8 cellular contexts compared by ENCODE assay signal in the genomic region with DNA sequence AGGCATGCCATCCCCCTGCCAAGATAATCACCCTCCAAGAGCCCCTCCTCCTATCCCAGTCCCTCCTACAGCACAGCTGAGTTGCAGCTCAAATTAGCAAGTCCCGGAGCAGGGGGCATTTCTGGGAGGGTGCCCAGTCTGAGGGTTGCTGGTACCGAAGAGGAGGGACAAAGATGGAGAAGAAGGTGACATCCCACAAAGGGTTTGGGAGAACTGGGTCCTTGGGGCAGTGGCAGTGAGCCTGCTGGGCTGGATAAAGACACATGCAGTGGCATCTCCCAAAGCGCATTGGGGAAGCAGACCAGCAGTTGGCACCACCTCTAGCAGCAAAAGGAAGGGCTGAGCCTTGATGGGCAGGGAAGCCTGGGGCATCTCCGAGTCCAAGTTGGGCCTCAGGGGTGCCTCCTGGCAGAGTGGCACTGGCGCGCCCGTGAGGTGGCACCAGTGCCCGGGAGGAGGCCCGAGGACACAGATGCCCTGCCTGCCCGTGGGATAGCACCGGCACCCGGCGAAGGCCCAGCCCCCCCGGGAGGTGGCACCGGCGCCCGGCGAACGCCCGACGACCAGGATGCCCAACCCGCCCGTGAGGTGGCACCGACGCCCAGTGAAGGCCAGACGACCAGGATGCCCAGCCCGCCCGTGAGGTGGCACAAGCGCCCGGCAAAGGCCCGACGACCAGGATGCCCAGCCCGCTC. TPM values are rescaled to one million over a fixed set of nuclear protein-coding genes. Genes with fewer than 3 reads are reported as not detected.
DNase-seq lines count a peak whose midpoint lies in the region; ATAC-seq, FAIRE-seq and TF ChIP-seq lines count a peak whose summit lies in the region.

No MANE protein-coding gene starts in this region.

- FAIRE-seq in RCC 7860 (lab: Jason Lieb, UNC), result no peak

- H3F3A ChIP-seq in PC-9 (ENCODE audit: insufficient read depth, low read depth), result peaks cover 4% of the 10 kb centered on the region; the same call in 1 of the 2 replicates

- peak overlapping the region; percentile 79 to 86 for H3K9ac ChIP-seq in stomach smooth muscle (ENCODE audit: low read length in 2 of 2)

- H3K4me1 ChIP-seq in PC-9 (replicated peaks; ENCODE audit: insufficient read depth) (peaks cover 28% of the 10 kb centered on the region), left lung (peaks cover 11 to 44% of the 10 kb centered on the region in 2 donors), stomach smooth muscle (ENCODE audit: control insufficient read depth, insufficient read depth, low read length) (peaks cover 19% of the 10 kb centered on the region)

- no peaks in the 10 kb centered on the region for H3K9me3 ChIP-seq in PC-9 (ENCODE audit: insufficient read depth, low read depth)
- no peaks in the 10 kb centered on the region for H3K9me3 ChIP-seq in left lung
- no peaks in the 10 kb centered on the region for H3K9me3 ChIP-seq in stomach smooth muscle (ENCODE audit: control insufficient read depth in 2 of 2, low read length in 2 of 2)

- no peaks in the 10 kb centered on the region for H4K20me1 ChIP-seq in PC-9 (ENCODE audit: insufficient read depth)

- intact Hi-C loops in PC-9 (cut with micrococcal nuclease; ENCODE audit: unreplicated experiment), result loop anchor here (1.0 to 5.0 kb wide), 8 partner anchors 13 to 284 kb away; no protein-coding TSS in a partner anchor
- intact Hi-C loops in left lung (cut with DNase I), result no loop called here

- H3K27me3 ChIP-seq in PC-9 (ENCODE audit: insufficient read depth, low read depth) (no peaks in the 10 kb centered on the region), left lung (no peaks in the 10 kb centered on the region), stomach smooth muscle (ENCODE audit: control insufficient read depth in 1 of 2, insufficient read depth in 2 of 2, low read length in 2 of 2) (no peaks in the 10 kb centered on the region)

- H3K27ac ChIP-seq in PC-9 (peak overlapping the region; percentile 40), left lung (peak overlapping the region; percentile 83 to 94), stomach smooth muscle (ENCODE audit: low read length) (peak overlapping the region; percentile 82)

- BruUV-seq in PC-9 (replicated peaks; lab: Mats Ljungman, UMichigan), result no TSS peak

- TF ChIP-seq CTCF in PC-9 (conservative IDR thresholded peaks at IDR 0.05) (no peak), left lung (IDR thresholded peaks at IDR 0.05) (no peak)

- H3K36me3 ChIP-seq in PC-9 (ENCODE audit: low read depth) (no peaks in the 10 kb centered on the region), left lung (no peaks in the 10 kb centered on the region), stomach smooth muscle (ENCODE audit: control insufficient read depth in 2 of 2, insufficient read depth in 2 of 2, low read length in 2 of 2) (no peaks in the 10 kb centered on the region)

- POLR2A ChIA-PET in PC-9 (lab: Charles Lee; ENCODE audit: unreplicated experiment), result interaction anchor here (0.6 to 1.1 kb wide), 8 partner anchors 13 to 134 kb away, joined by 3 to 21 read pairs (median 4); no protein-coding TSS in a partner anchor

- peak; percentile 5 for ATAC-seq in left lung

- H3K4me3 ChIP-seq in PC-9 (peak overlapping the region; percentile 82), left lung (peak overlapping the region; percentile 86 to 95), stomach smooth muscle (ENCODE audit: low read length in 2 of 2) (peak overlapping the region; percentile 77 to 86)

- DNase-seq in EH (ENCODE audit: low read depth) (peak; percentile 45), PC-9 (peak in 1 of 2 experiments; percentile 63), cerebellum (ENCODE audit: low spot score) (peak; percentile 15), left lung (peak; percentile 40 to 90), NCI-H510A treated with DMSO at 0.1 percent for 48 hours (lab: John Stamatoyannopoulos, UW) (no peak), RCC 7860 (ENCODE audit: low spot score) (no peak), NCI-H146 (lab: John Stamatoyannopoulos, UW) (no peak)

- peak overlapping the region; percentile 80 for H2AFZ ChIP-seq in PC-9

- no peaks in the 10 kb centered on the region for H3K9me2 ChIP-seq in PC-9 (ENCODE audit: insufficient read depth)

- H3K4me2 ChIP-seq in PC-9, result peak overlapping the region; percentile 99

- CTCF ChIA-PET in PC-9 (lab: Charles Lee), result interaction anchor here (0.6 to 1.4 kb wide), 2 partner anchors 52 to 59 kb away, joined by 7 to 13 read pairs; no protein-coding TSS in a partner anchor

- peaks cover 50% of the 10 kb centered on the region for H3K79me2 ChIP-seq in PC-9 (ENCODE audit: low read depth)

RNA-seq across cellular contexts. Expression of a gene that starts 0.6 kb away (rescaled TPM):
- total RNA-seq in PC-9 (2021), result 68.5 and 71.8 TPM in 2 replicates
- 39.2 TPM for total RNA-seq in cerebellum
- total RNA-seq in left lung, result 10 to 100 TPM; 56.4 to 71.2 TPM

RNA-seq across cellular contexts. Expression of a gene that starts 1.1 kb away (rescaled TPM):
- total RNA-seq in PC-9 (2021), result 7.2 and 15.2 TPM in 2 replicates
- total RNA-seq in cerebellum, result 4.3 TPM
- total RNA-seq in left lung, result 1 to 10 TPM; 3.6 to 7.6 TPM

Comparison
In these comparisons a context has a peak if more than half of its experiments do, and no peak if none do; other contexts are left out.
1. DNase-seq: peak in EH (single experiment), cerebellum (single experiment) and left lung (2 of 2); none in NCI-H510A treated with DMSO at 0.1 percent for 48 hours (single experiment), RCC 7860 (single experiment) and NCI-H146 (single experiment).
2. Peak in every context shown above with its lines, with median percentiles within 50 percentile points of each other: H3K27ac ChIP-seq and H3K4me3 ChIP-seq.